ENCODE assay signal across 8 cellular contexts in genomic region chr11:47186076-47186936, GRCh38. TPM values are rescaled to one million over a fixed set of nuclear protein-coding genes. Genes with fewer than 3 reads are reported as not detected.
DNase-seq lines count a peak whose midpoint lies in the region; ATAC-seq lines count a peak whose summit lies in the region.

TSS of gene PACSIN3 (minus strand) at chr11:47186434. CDS start at chr11:47182727, 3,707 bp downstream.

- DNase-seq in NCI-H2196 (lab: John Stamatoyannopoulos, UW; ENCODE audit: unreplicated experiment): peak; percentile 42
- DNase-seq in NCI-H2196 treated with DMSO at 0.1 percent for 48 hours (lab: John Stamatoyannopoulos, UW; ENCODE audit: unreplicated experiment): no peak
- DNase-seq in UCSD-AML1 (lab: John Stamatoyannopoulos, UW; ENCODE audit: unreplicated experiment): peak; percentile 48
- DNase-seq in dermis blood vessel endothelial cell: peak; percentile 60
- no peak for DNase-seq in left lobe of liver (ENCODE audit: low spot score)
- peak; percentile 42 to 49 for DNase-seq in stimulated activated CD4-positive, alpha-beta T cell treated with anti-CD3 and anti-CD28 coated beads, Interleukin-4, amount 100 ng/mL, for 48 hours (ENCODE audit: low read depth in 2 of 2)
- DNase-seq in NCI-H526 treated with DMSO at 0.1 percent for 48 hours (lab: John Stamatoyannopoulos, UW): no peak

- ATAC-seq in HG03460 (IDR thresholded peaks at IDR 0.05; ENCODE audit: unreplicated experiment) (peak; percentile 57), left lobe of liver (peak; percentile 64)

RNA-seq across cellular contexts. Expression of gene PACSIN3, which starts in this region (rescaled TPM):
- total RNA-seq in dermis blood vessel endothelial cell: 16.7 and 23.2 TPM in 2 replicates
- total RNA-seq in left lobe of liver: 32.8 TPM

Comparison
In these comparisons a context has a peak if more than half of its experiments do, and no peak if none do; other contexts are left out.
1. DNase-seq: peak in NCI-H2196 (single experiment), UCSD-AML1 (single experiment), dermis blood vessel endothelial cell (single experiment) and stimulated activated CD4-positive, alpha-beta T cell treated with anti-CD3 and anti-CD28 coated beads, Interleukin-4, amount 100 ng/mL, for 48 hours (2 of 2); none in NCI-H2196 treated with DMSO at 0.1 percent for 48 hours (single experiment), left lobe of liver (single experiment) and NCI-H526 treated with DMSO at 0.1 percent for 48 hours (single experiment).